7 cellular contexts compared by ENCODE assay signal in the genomic region with DNA sequence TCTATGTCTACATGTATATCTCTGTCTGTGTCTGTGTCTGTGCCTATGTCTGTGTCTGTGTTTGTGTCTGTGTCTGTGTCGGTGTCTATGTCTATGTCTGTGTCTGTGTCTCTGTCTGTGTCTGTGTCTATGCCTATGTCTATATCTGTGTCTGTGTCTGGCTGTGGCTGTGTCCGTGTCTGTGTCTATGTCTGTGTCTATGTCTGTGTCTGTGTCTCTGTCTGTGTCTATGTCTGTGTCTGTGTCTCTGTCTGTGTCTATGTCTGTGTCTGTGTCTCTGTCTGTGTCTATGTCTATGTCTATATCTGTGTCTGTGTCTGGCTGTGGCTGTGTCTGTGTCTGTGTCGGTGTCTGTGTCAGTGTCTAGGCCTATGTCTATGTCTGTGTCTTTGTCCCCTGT. TPM values are rescaled to one million over a fixed set of nuclear protein-coding genes. Genes with fewer than 3 reads are reported as not detected.
"Had no signal": no experiment of that assay in that cellular context is flagged by ENCODE, and none has a peak within 500 bp of the region (broad histone marks: within the 10 kb centered on the region; RNA-seq: fewer than 3 reads in every experiment).

No MANE protein-coding gene starts in this region.

RNA-seq across cellular contexts. Expression of a gene that starts 11.1 kb away (rescaled TPM):
- total RNA-seq: naive thymus-derived CD8-positive, alpha-beta T cell; natural killer cell treated with Interleukin-12 subunit alpha and Interleukin-12 subunit beta and Interleukin-15 and Interleukin-18, amount 100 ng/mL, for 72 hours; neural crest cell; occipital lobe; osteocyte; progenitor cell of endocrine pancreas had no signal
- polyA plus RNA-seq: naive thymus-derived CD8-positive, alpha-beta T cell; neural cell had no signal
